8 cellular contexts compared by ENCODE assay signal in genomic region chr7:131859162-131859821, GRCh38.
DNase-seq lines count a peak whose midpoint lies in the region; ATAC-seq and TF ChIP-seq lines count a peak whose summit lies in the region.

No MANE protein-coding gene starts in this region.

- TF ChIP-seq CTCF in WERI-Rb-1 (IDR thresholded peaks at IDR 0.05; ENCODE audit: low read depth, low read length): peak; percentile 98
- TF ChIP-seq CTCF in lung (IDR thresholded peaks at IDR 0.05; ENCODE audit: control extremely low read depth, extremely low read depth): peak; percentile 52

- peak; percentile 53 for ATAC-seq in HG02588 (IDR thresholded peaks at IDR 0.05; ENCODE audit: unreplicated experiment)
- ATAC-seq in lung (ENCODE audit: insufficient read depth, low FRiP score): peak; percentile 84

- H3K9me3 ChIP-seq in WERI-Rb-1 (ENCODE audit: severe bottlenecking) (peaks cover 6% of the 10 kb centered on the region), lung (ENCODE audit: control insufficient read depth in 2 of 2, insufficient read depth in 1 of 2, low read length in 1 of 2) (peaks cover 5% of the 10 kb centered on the region in 2 donors)

- H3K27ac ChIP-seq in WERI-Rb-1 (no peak overlapping the region), lung (ENCODE audit: low read depth in 1 of 2, low read length in 1 of 2) (no peak overlapping the region)

- DNase-seq in activated CD4-positive, alpha-beta T cell treated with anti-CD3 and anti-CD28 coated beads for 1 hour: peak; percentile 11
- no peak for DNase-seq in activated CD4-positive, alpha-beta T cell treated with anti-CD3 and anti-CD28 coated beads for 4 hours
- DNase-seq in NCI-H1694 (lab: John Stamatoyannopoulos, UW) (peak; percentile 74), WERI-Rb-1 (peak; percentile 79), ecto neural progenitor cell (ENCODE audit: low spot score) (peak; percentile 84), lung (ENCODE audit: low spot score) (peak; percentile 53)
- peak; percentile 8 to 19 for DNase-seq in stimulated activated CD8-positive, alpha-beta memory T cell treated with anti-CD3 and anti-CD28 coated beads, Interleukin-15, amount 100 ng/mL, for 48 hours (ENCODE audit: low read depth in 2 of 2)

- 20 to 21% methylated on average over 6 of the region's 6 CpGs for WGBS in lung, 2 donors

- no peaks in the 10 kb centered on the region for H3K36me3 ChIP-seq in WERI-Rb-1
- no peaks in the 10 kb centered on the region for H3K36me3 ChIP-seq in lung (ENCODE audit: control insufficient read depth in 2 of 2, insufficient read depth in 2 of 2, low read length in 2 of 2)

- H3K4me3 ChIP-seq in WERI-Rb-1 (ENCODE audit: low read depth, low read length) (no peak overlapping the region), lung (no peak overlapping the region)

- no peaks in the 10 kb centered on the region for H3K27me3 ChIP-seq in WERI-Rb-1 (ENCODE audit: insufficient read depth, low read depth, severe bottlenecking)
- H3K27me3 ChIP-seq in lung (ENCODE audit: control insufficient read depth, insufficient read depth): no peaks in the 10 kb centered on the region

- peaks cover 0 to 3% of the 10 kb centered on the region in 2 donors for H3K4me1 ChIP-seq in lung (ENCODE audit: control insufficient read depth in 2 of 2, insufficient read depth in 2 of 2, low read length in 2 of 2)

Comparison
In these comparisons a context has a peak if more than half of its experiments do, and no peak if none do; other contexts are left out.
1. DNase-seq: peak in activated CD4-positive, alpha-beta T cell treated with anti-CD3 and anti-CD28 coated beads for 1 hour (single experiment), NCI-H1694 (single experiment), WERI-Rb-1 (single experiment), ecto neural progenitor cell (single experiment), lung (single experiment) and stimulated activated CD8-positive, alpha-beta memory T cell treated with anti-CD3 and anti-CD28 coated beads, Interleukin-15, amount 100 ng/mL, for 48 hours (2 of 2); none in activated CD4-positive, alpha-beta T cell treated with anti-CD3 and anti-CD28 coated beads for 4 hours (0 of 2).